In the genomic region with DNA sequence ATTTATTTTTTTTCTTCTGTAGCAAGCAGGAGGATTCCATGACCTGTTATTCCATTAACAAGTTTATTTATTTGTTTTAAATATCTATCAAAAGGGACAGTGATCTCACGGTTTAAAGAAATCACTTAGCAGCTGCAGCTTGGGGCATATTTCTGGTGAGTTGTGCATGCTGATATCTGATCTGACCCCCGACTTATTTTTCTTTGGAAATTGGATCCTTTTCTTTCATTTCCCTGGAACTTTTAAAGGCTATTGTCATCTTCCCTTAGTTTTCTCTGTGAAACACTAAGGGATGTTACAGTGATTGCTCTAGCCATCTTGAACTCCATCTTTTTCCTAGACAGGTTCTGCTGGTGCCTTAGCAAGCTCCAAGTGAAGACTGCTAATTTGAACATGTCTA, we compare ENCODE assay signal across 24 cellular contexts.
DNase-seq lines count a peak whose midpoint lies in the region; TF ChIP-seq lines count a peak whose summit lies in the region.
"Had no signal": no experiment of that assay in that cellular context is flagged by ENCODE, and none has a peak within 500 bp of the region (broad histone marks: within the 10 kb centered on the region; RNA-seq: fewer than 3 reads in every experiment).

No MANE protein-coding gene starts in this region.

- H3K27ac ChIP-seq in SJCRH30, result no peak overlapping the region
- H3K27ac ChIP-seq: 22Rv1; A549; BLaER1 treated with 17β-estradiol and CSF1 and Interleukin-3, amounts not matched to agents 10 nM and 100 nM; C4-2B had no signal

- H3K4me3 ChIP-seq in SJCRH30, result no peak overlapping the region
- H3K4me3 ChIP-seq: A549; BLaER1 treated with 17β-estradiol and CSF1 and Interleukin-3, amounts not matched to agents 10 nM and 100 nM; GM12878 had no signal

- H3K4me1 ChIP-seq in SJCRH30, result peaks cover 5% of the 10 kb centered on the region; the same call in 1 of the 2 replicates
- H3K4me1 ChIP-seq: A549; BLaER1 treated with 17β-estradiol and CSF1 and Interleukin-3, amounts not matched to agents 10 nM and 100 nM; Caco-2 had no signal

- CTCF ChIA-PET in Calu3 (lab: Charles Lee), result no interaction called here

- no peaks in the 10 kb centered on the region for H3K27me3 Mint-ChIP-seq in Calu3 (ENCODE audit: unreplicated experiment)
- H3K27me3 Mint-ChIP-seq: B cell; CD4-positive, alpha-beta T cell had no signal

- TF ChIP-seq CTCF in Calu3 (IDR thresholded peaks at IDR 0.05; ENCODE audit: unreplicated experiment), result no peak

- no peaks in the 10 kb centered on the region for H3K36me3 Mint-ChIP-seq in Calu3 (ENCODE audit: insufficient read depth, unreplicated experiment)
- H3K36me3 Mint-ChIP-seq: CD8-positive, alpha-beta T cell had no signal

- DNase-seq in Calu3 (no peak), SJCRH30 (peak; percentile 14 to 57), brain pericyte (ENCODE audit: low read depth, low spot score) (peak; percentile 31), myocyte (ENCODE audit: low read depth) (peak; percentile 53), NCI-H2171 treated with DMSO at 0.1 percent for 48 hours (lab: John Stamatoyannopoulos, UW) (no peak), NCI-H524 (lab: John Stamatoyannopoulos, UW) (no peak), hypothalamus (lab: John Stamatoyannopoulos, UW) (no peak)
- DNase-seq: AML-193; Caco-2; CD4-positive, alpha-beta T cell; CD8-positive, alpha-beta T cell; DMS 273 treated with DMSO at 0.1 percent for 48 hours; DMS153; DMS53; DMS79; DND-41; EL; GDM1 had no signal

- H3K27me3 ChIP-seq in SJCRH30, result no peaks in the 10 kb centered on the region
- H3K27me3 ChIP-seq: BLaER1 treated with 17β-estradiol and CSF1 and Interleukin-3, amounts not matched to agents 10 nM and 100 nM had no signal

- peaks cover 13% of the 10 kb centered on the region for H3K4me1 Mint-ChIP-seq in Calu3 (ENCODE audit: low read depth, unreplicated experiment)
- H3K4me1 Mint-ChIP-seq: B cell had no signal

- no peaks in the 10 kb centered on the region; the same call in 1 of the 2 replicates for H3K9me3 ChIP-seq in SJCRH30 (replicated peaks)
- H3K9me3 ChIP-seq: A549; BLaER1 treated with 17β-estradiol and CSF1 and Interleukin-3, amounts not matched to agents 10 nM and 100 nM; Caco-2 had no signal

- H3K36me3 ChIP-seq in SJCRH30, result no peaks in the 10 kb centered on the region
- H3K36me3 ChIP-seq: BLaER1 treated with 17β-estradiol and CSF1 and Interleukin-3, amounts not matched to agents 10 nM and 100 nM had no signal

- peak overlapping the region; percentile 58 for H3K27ac Mint-ChIP-seq in Calu3 (ENCODE audit: unreplicated experiment)
- H3K27ac Mint-ChIP-seq: B cell; CD4-positive, alpha-beta T cell; CD8-positive, alpha-beta T cell had no signal

- BruUV-seq in Calu3 (replicated peaks; lab: Mats Ljungman, UMichigan), result no TSS peak

- no peaks in the 10 kb centered on the region for H3K9me3 Mint-ChIP-seq in Calu3 (ENCODE audit: low read depth, unreplicated experiment)

- H3K4me3 Mint-ChIP-seq in Calu3 (ENCODE audit: low read depth, unreplicated experiment), result no peak overlapping the region
- H3K4me3 Mint-ChIP-seq: B cell; CD4-positive, alpha-beta T cell; CD8-positive, alpha-beta T cell had no signal

- intact Hi-C loops in Calu3 (cut with micrococcal nuclease; ENCODE audit: unreplicated experiment), result no loop called here

Comparison
In these comparisons a context has a peak if more than half of its experiments do, and no peak if none do; other contexts are left out.
1. DNase-seq: peak in SJCRH30 (2 of 2), brain pericyte (single experiment) and myocyte (single experiment); none in Calu3 (single experiment), NCI-H2171 treated with DMSO at 0.1 percent for 48 hours (single experiment), NCI-H524 (0 of 2) and hypothalamus (0 of 51).